In the genomic region with DNA sequence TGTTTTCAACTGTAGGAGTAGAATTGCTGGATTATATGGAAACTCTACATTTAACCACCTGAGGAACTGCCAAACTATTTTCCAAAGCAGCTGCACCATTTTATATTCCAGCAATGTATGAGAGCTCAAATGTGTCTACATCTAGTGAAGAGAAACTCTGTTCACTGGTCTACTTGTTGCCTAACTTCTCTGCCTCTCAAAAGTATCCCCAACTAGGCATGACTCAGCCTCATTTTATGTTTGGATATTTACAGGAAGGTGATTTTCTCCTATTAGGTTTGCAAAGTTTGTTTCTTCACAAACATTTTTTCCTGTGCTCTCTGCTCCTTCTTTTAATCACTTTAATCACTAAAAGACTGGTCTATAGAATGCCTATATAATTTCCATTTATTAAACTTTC, we compare ENCODE assay signal across 27 cellular contexts. TPM values are rescaled to one million over a fixed set of nuclear protein-coding genes. Genes with fewer than 3 reads are reported as not detected.
A peak's percentile ranks its signal among the peaks of the same experiment; 100 is the strongest.
DNase-seq lines count a peak whose midpoint lies in the region; ATAC-seq and TF ChIP-seq lines count a peak whose summit lies in the region.
"Had no signal": no experiment of that assay in that cellular context is flagged by ENCODE, and none has a peak within 500 bp of the region (broad histone marks: within the 10 kb centered on the region; RNA-seq: fewer than 3 reads in every experiment).

No MANE protein-coding gene starts in this region.

- no peak for ATAC-seq in PC-3
- peak; percentile 57 for ATAC-seq in left lung
- ATAC-seq in HG03135 (IDR thresholded peaks at IDR 0.05; ENCODE audit: unreplicated experiment): no peak
- ATAC-seq: Panc1 had no signal

- H3K27ac ChIP-seq in PC-3 (ENCODE audit: low read length) (no peak overlapping the region), epithelial cell of prostate (peak overlapping the region; percentile 82), left lung (no peak overlapping the region)
- H3K27ac ChIP-seq: BLaER1 treated with 17β-estradiol and CSF1 and Interleukin-3, amounts not matched to agents 10 nM and 100 nM; GM23248; RWPE1 had no signal

- TF ChIP-seq CTCF in PC-3 (conservative IDR thresholded peaks at IDR 0.05; ENCODE audit: low read depth, low read length) (no peak), left lung (IDR thresholded peaks at IDR 0.05) (no peak)

- no peaks in the 10 kb centered on the region for H3K79me2 ChIP-seq in PC-3 (ENCODE audit: low read length)

- in situ Hi-C loops in ACHN (cut with HindIII; ENCODE audit: low pct_ligation_motif_present, low pct_unique_long_range_greater_than_20kb, low sequenced_read_pairs): no loop called here

- H3K4me3 ChIP-seq in PC-3 (ENCODE audit: low read length) (no peak overlapping the region), left lung (no peak overlapping the region)
- H3K4me3 ChIP-seq: BLaER1 treated with 17β-estradiol and CSF1 and Interleukin-3, amounts not matched to agents 10 nM and 100 nM; GM23248 had no signal

- CTCF ChIA-PET in PC-3 (lab: Charles Lee): no interaction called here

- H2AFZ ChIP-seq in PC-3 (ENCODE audit: low read length): no peak overlapping the region
- H2AFZ ChIP-seq: GM23248 had no signal

- no peaks in the 10 kb centered on the region for H3K27me3 ChIP-seq in PC-3 (ENCODE audit: low read length)
- H3K27me3 ChIP-seq in left lung: no peaks in the 10 kb centered on the region
- H3K27me3 ChIP-seq: BLaER1 treated with 17β-estradiol and CSF1 and Interleukin-3, amounts not matched to agents 10 nM and 100 nM had no signal

- no peaks in the 10 kb centered on the region for H3F3A ChIP-seq in PC-3 (ENCODE audit: low read length, unreplicated experiment)

- no peaks in the 10 kb centered on the region for H3K9me2 ChIP-seq in PC-3 (replicated peaks; ENCODE audit: low read length)

- 0 out of 2 replicates have a peak overlapping the region, but pooled peaks have one; percentile 3 for H3K4me2 ChIP-seq in PC-3 (ENCODE audit: low read length)
- H3K4me2 ChIP-seq: BLaER1 treated with 17β-estradiol and CSF1 and Interleukin-3, amounts not matched to agents 10 nM and 100 nM had no signal

- POLR2A ChIA-PET in PC-3 (lab: Charles Lee; ENCODE audit: unreplicated experiment): no interaction called here

- no TSS peak for BruUV-seq in PC-3 (replicated peaks; lab: Mats Ljungman, UMichigan)

- no peaks in the 10 kb centered on the region for H4K20me1 ChIP-seq in PC-3 (ENCODE audit: low read length)
- H4K20me1 ChIP-seq: BLaER1 treated with 17β-estradiol and CSF1 and Interleukin-3, amounts not matched to agents 10 nM and 100 nM had no signal

- DNase-seq in ACHN (peak; percentile 14), PC-3 (peak; percentile 46), epithelial cell of prostate (ENCODE audit: low read depth, low spot score) (no peak), left lung (no peak), NCI-H2196 treated with DMSO at 0.1 percent for 48 hours (lab: John Stamatoyannopoulos, UW; ENCODE audit: unreplicated experiment) (no peak)
- no peak for DNase-seq in central memory CD4-positive, alpha-beta T cell
- DNase-seq: AML-193; CD4-positive, alpha-beta T cell; GM23248; H9; HFFc6; IMR-90; KG1; MM.1S; NCI-H1092; NCI-H1417 treated with DMSO at 0.1 percent for 48 hours; NCI-H1694 treated with DMSO at 0.1 percent for 48 hours; NCI-H2081; NCI-H345; NCI-H524; NCI-H774; SHP77 had no signal

- H3K4me1 ChIP-seq in PC-3 (ENCODE audit: insufficient read depth, low read length) (peaks cover 39% of the 10 kb centered on the region), left lung (peaks cover 0 to 6% of the 10 kb centered on the region in 2 donors)
- H3K4me1 ChIP-seq: BLaER1 treated with 17β-estradiol and CSF1 and Interleukin-3, amounts not matched to agents 10 nM and 100 nM had no signal

- no peak overlapping the region for H3K9ac ChIP-seq in PC-3 (ENCODE audit: low read length)
- H3K9ac ChIP-seq: BLaER1 treated with 17β-estradiol and CSF1 and Interleukin-3, amounts not matched to agents 10 nM and 100 nM; GM23248 had no signal

- peaks cover 15% of the 10 kb centered on the region; the same call in 1 of the 2 replicates for H3K9me3 ChIP-seq in PC-3 (ENCODE audit: low read length)
- H3K9me3 ChIP-seq in left lung: peaks cover 0 to 26% of the 10 kb centered on the region in 2 donors

- intact Hi-C loops in PC-3 (cut with micrococcal nuclease): no loop called here
- intact Hi-C loops in left lung (cut with DNase I): no loop called here

- peaks cover 5% of the 10 kb centered on the region; the same call in 1 of the 2 replicates for H3K36me3 ChIP-seq in PC-3 (ENCODE audit: low read depth, low read length)
- no peaks in the 10 kb centered on the region for H3K36me3 ChIP-seq in left lung
- H3K36me3 ChIP-seq: BLaER1 treated with 17β-estradiol and CSF1 and Interleukin-3, amounts not matched to agents 10 nM and 100 nM had no signal

RNA-seq across cellular contexts. Expression of gene SRI, which starts 37.1 kb away (rescaled TPM):
- total RNA-seq in PC-3 (2014; rRNA removed) (94.0 and 151 TPM in 2 replicates), left lung (100 to 1,000 TPM; 121 to 124 TPM)

RNA-seq across cellular contexts. Expression of gene STEAP4, which starts 49.8 kb away (rescaled TPM):
- 1.2 and 1.7 TPM in 2 replicates for total RNA-seq in PC-3 (2014; rRNA removed)
- total RNA-seq in left lung: 100 to 1,000 TPM in 1 of 2 donors, 10 to 100 TPM in 1; 93.0 to 149 TPM
- total RNA-seq: CD4-positive, alpha-beta T cell; GM23248; H9; HFFc6; IMR-90; SK-MEL-5 had no signal

Comparison
In these comparisons a context has a peak if more than half of its experiments do, and no peak if none do; other contexts are left out.
1. DNase-seq: peak in ACHN (single experiment) and PC-3 (single experiment); none in epithelial cell of prostate (single experiment), left lung (0 of 2), central memory CD4-positive, alpha-beta T cell (single experiment) and NCI-H2196 treated with DMSO at 0.1 percent for 48 hours (single experiment).
2. RNA of gene STEAP4, which starts 49.8 kb away (total RNA-seq): 93.0 to 149 TPM in left lung; 1.2 to 1.7 TPM in PC-3; every median in the first group is over 10 times any median in the second.